ENCODE assay signal across 8 cellular contexts in the genomic region with DNA sequence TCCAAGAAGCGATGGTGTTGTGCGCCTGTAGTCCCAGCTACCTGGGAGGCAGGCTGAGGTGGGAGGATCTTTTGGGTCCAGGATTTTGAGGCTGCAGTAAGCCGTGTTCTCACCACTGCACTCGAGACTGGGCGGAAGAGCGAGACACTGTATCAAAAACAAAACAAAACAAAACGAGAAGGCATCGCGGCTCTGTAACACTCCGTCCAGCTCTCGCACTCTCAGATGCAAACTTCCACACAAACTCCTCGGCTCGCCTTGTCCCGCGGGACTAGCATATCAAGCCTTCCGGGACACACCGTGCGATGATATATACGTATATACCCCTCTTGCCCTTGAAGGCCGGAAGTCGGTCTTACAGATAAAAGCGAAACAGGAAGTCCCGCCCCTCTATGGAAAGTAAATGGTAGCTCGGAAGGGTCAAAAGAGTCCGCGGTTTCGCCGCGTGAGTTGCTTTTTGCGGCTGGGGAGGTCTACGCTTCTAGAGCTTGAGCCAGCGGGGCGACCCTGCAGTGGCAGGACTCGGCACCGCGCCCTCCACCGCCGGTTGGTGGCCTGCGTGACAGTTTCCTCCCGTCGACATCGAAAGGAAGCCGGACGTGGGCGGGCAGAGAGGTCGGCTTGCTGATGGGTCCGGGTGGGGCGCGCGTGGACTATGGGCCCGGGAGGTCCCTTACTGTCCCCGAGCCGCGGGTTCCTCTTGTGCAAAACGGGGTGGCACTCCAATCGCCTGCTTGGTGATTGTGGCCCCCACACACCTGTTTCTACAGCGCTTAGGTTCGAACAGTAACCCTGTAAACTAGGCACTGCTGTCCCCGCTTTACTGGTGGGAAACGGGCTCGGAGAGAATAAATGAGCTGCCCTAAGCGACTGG. TPM values are rescaled to one million over a fixed set of nuclear protein-coding genes. Genes with fewer than 3 reads are reported as not detected.
DNase-seq lines count a peak whose midpoint lies in the region; ATAC-seq, FAIRE-seq and TF ChIP-seq lines count a peak whose summit lies in the region.

A gene with protein sequence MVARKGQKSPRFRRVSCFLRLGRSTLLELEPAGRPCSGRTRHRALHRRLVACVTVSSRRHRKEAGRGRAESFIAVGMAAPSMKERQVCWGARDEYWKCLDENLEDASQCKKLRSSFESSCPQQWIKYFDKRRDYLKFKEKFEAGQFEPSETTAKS (plus strand): TSS at position 393 of the 874 bp plus-strand sequence. CDS start 11 bp downstream, at position 404.

- ATAC-seq in GM18907 (IDR thresholded peaks at IDR 0.05; ENCODE audit: unreplicated experiment) (peak; percentile 95), HG03159 (IDR thresholded peaks at IDR 0.05; ENCODE audit: unreplicated experiment) (peak; percentile 90)

- no peaks in the 10 kb centered on the region for H4K20me1 ChIP-seq in smooth muscle cell (ENCODE audit: low read depth)

- TF ChIP-seq CTCF in WI38 (IDR thresholded peaks at IDR 0.05; ENCODE audit: low read depth, low read length) (no peak), bronchial epithelial cell (IDR thresholded peaks at IDR 0.05; ENCODE audit: insufficient read depth, low read length, severe bottlenecking) (no peak), smooth muscle cell (IDR thresholded peaks at IDR 0.05; ENCODE audit: borderline replicate concordance, insufficient read depth, poor library complexity, severe bottlenecking) (no peak)

- peaks cover 6% of the 10 kb centered on the region for H3F3A ChIP-seq in smooth muscle cell (ENCODE audit: low read depth)

- under 1% methylated on average over 60 of the region's 62 CpGs for WGBS in smooth muscle cell (ENCODE audit: low lambda C conversion rate)

- H3K36me3 ChIP-seq in bronchial epithelial cell (ENCODE audit: control insufficient read depth, insufficient read depth, low read length) (peaks cover 17% of the 10 kb centered on the region), smooth muscle cell (ENCODE audit: low read depth) (peaks cover 3% of the 10 kb centered on the region)

- in situ Hi-C loops in ACHN (cut with HindIII; ENCODE audit: low pct_ligation_motif_present, low pct_unique_long_range_greater_than_20kb, low sequenced_read_pairs): no loop called here

- peak within 1 kb of the TSS; percentile 95 for H3K9ac ChIP-seq in smooth muscle cell (ENCODE audit: low read depth)

- H3K27me3 ChIP-seq in bronchial epithelial cell (ENCODE audit: control insufficient read depth, insufficient read depth, low read length): no peaks in the 10 kb centered on the region
- H3K27me3 ChIP-seq in smooth muscle cell (ENCODE audit: low read depth): peaks cover 15% of the 10 kb centered on the region

- peak; percentile 98 for DNase-seq in ACHN
- peak; percentile 96 for DNase-seq in NCI-H2227 treated with DMSO at 0.1 percent for 48 hours (lab: John Stamatoyannopoulos, UW)
- DNase-seq in bronchial epithelial cell (ENCODE audit: low read depth): peak; percentile 91
- peak; percentile 86 for DNase-seq in iPS-NIHi7 (ENCODE audit: extremely low spot score)
- DNase-seq in smooth muscle cell (lab: John Stamatoyannopoulos, UW; ENCODE audit: unreplicated experiment): peak; percentile 54

- no peaks in the 10 kb centered on the region for H3K9me3 ChIP-seq in smooth muscle cell (replicated peaks; ENCODE audit: low read depth)

- peak within 1 kb of the TSS; percentile 99 for H2AFZ ChIP-seq in smooth muscle cell (ENCODE audit: low read depth)

- peak within 1 kb of the TSS; percentile 95 for H3K4me3 ChIP-seq in WI38 (ENCODE audit: low read depth, low read length)
- H3K4me3 ChIP-seq in bronchial epithelial cell (ENCODE audit: low read depth, low read length): peak within 1 kb of the TSS; percentile 70
- peak within 1 kb of the TSS; percentile 91 for H3K4me3 ChIP-seq in smooth muscle cell

- peak within 1 kb of the TSS; percentile 96 for H3K27ac ChIP-seq in smooth muscle cell (ENCODE audit: low read depth)

- no peak for FAIRE-seq in bronchial epithelial cell (lab: Jason Lieb, UNC)

- peaks cover 16% of the 10 kb centered on the region for H3K4me1 ChIP-seq in smooth muscle cell (ENCODE audit: low read depth)

- H3K4me2 ChIP-seq in smooth muscle cell: peak within 1 kb of the TSS; percentile 100

- peaks cover 20% of the 10 kb centered on the region for H3K79me2 ChIP-seq in smooth muscle cell (ENCODE audit: low read depth)

RNA-seq across cellular contexts. Expression of the gene that starts here (rescaled TPM):
- total RNA-seq in bronchial epithelial cell: 29.7 and 48.3 TPM in 2 replicates
- total RNA-seq in smooth muscle cell: 27.6 and 56.3 TPM in 2 replicates
- polyA plus RNA-seq in smooth muscle cell: 43.5 and 44.8 TPM in 2 replicates

Comparison
In these comparisons a context has a peak if more than half of its experiments do, and no peak if none do; other contexts are left out.
1. Peak in every context shown above with its lines: DNase-seq, ATAC-seq, H3K4me3 ChIP-seq and H3K27ac ChIP-seq.